In genomic region chr3:62127116-62127515, GRCh38 we compare ENCODE assay signal across 1 cellular context.
TF ChIP-seq lines count a peak whose summit lies in the region.

No MANE protein-coding gene starts in this region.

TF ChIP-seq in GM12878, 131 proteins besides CTCF, POLR2A, EP300 and RAD21 (continued from another document):
- TF ChIP-seq, protein P1, sequence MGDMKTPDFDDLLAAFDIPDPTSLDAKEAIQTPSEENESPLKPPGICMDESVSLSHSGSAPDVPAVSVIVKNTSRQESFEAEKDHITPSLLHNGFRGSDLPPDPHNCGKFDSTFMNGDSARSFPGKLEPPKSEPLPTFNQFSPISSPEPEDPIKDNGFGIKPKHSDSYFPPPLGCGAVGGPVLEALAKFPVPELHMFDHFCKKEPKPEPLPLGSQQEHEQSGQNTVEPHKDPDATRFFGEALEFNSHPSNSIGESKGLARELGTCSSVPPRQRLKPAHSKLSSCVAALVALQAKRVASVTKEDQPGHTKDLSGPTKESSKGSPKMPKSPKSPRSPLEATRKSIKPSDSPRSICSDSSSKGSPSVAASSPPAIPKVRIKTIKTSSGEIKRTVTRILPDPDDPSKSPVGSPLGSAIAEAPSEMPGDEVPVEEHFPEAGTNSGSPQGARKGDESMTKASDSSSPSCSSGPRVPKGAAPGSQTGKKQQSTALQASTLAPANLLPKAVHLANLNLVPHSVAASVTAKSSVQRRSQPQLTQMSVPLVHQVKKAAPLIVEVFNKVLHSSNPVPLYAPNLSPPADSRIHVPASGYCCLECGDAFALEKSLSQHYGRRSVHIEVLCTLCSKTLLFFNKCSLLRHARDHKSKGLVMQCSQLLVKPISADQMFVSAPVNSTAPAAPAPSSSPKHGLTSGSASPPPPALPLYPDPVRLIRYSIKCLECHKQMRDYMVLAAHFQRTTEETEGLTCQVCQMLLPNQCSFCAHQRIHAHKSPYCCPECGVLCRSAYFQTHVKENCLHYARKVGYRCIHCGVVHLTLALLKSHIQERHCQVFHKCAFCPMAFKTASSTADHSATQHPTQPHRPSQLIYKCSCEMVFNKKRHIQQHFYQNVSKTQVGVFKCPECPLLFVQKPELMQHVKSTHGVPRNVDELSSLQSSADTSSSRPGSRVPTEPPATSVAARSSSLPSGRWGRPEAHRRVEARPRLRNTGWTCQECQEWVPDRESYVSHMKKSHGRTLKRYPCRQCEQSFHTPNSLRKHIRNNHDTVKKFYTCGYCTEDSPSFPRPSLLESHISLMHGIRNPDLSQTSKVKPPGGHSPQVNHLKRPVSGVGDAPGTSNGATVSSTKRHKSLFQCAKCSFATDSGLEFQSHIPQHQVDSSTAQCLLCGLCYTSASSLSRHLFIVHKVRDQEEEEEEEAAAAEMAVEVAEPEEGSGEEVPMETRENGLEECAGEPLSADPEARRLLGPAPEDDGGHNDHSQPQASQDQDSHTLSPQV (IDR thresholded peaks at IDR 0.05) = no peak
- TF ChIP-seq WRNIP1 (IDR thresholded peaks at IDR 0.05; ENCODE audit: borderline replicate concordance, low read depth, low read length) = no peak
TF ChIP-seq in GM12878: peak in this region for 1.
